Comparison of ENCODE assay signal across 2 cellular contexts in the genomic region with DNA sequence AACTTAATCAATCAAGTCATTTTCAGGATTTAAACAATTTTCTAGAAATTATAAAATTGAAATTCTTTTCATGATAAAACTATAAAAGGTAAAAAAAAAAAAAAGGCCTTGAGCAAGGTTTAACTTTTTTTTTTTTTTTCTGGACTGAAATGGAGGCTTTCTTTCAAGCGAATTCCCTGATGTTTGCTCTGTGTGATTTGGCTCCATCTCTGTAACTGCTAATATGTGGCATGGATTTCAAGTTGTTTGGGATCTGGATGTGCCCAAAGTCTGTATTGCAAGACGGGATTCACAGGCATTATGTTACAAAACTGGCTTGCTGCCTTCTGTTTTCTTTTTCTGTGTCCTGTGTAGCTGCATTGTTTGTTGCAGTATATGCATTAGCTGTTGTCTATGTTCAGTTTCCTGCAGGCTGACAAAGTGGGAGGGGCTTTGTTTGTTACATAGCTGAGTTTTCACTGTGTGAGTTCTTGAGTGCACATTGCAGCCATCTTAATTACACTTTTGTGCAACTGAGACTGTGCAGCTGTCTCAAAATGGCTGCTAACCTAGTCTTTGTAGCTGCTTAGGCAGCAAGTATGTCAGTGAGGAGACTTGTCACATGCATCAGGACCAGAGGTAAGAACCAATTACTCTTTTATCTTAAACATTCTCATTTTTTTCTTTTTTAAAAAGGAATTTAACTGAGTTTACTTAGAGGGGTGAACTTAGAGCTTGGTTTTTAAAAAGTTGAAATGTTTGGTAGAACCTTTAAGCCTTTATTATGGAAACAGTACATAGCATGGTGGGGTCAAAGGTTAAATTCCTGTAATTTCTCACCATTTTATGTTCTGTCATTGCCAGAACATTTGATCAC.
TF ChIP-seq lines count a peak whose summit lies in the region.

No MANE protein-coding gene starts in this region.

TF ChIP-seq in HEK293, 187 proteins besides CTCF, POLR2A, EP300 and RAD21 (continued from another document and continues in another):
- no peak for TF ChIP-seq PATZ1 (tag by site-specific recombination; IDR thresholded peaks at IDR 0.05)
- TF ChIP-seq, protein P1, sequence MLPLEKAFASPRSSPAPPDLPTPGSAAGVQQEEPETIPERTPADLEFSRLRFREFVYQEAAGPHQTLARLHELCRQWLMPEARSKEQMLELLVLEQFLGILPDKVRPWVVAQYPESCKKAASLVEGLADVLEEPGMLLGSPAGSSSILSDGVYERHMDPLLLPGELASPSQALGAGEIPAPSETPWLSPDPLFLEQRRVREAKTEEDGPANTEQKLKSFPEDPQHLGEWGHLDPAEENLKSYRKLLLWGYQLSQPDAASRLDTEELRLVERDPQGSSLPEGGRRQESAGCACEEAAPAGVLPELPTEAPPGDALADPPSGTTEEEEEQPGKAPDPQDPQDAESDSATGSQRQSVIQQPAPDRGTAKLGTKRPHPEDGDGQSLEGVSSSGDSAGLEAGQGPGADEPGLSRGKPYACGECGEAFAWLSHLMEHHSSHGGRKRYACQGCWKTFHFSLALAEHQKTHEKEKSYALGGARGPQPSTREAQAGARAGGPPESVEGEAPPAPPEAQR (tag by site-specific recombination; IDR thresholded peaks at IDR 0.05), result no peak
- TF ChIP-seq ZNF529 (tag by site-specific recombination; IDR thresholded peaks at IDR 0.05; ENCODE audit: insufficient replicate concordance), result no peak
- no peak for TF ChIP-seq SALL2 (tag by site-specific recombination; IDR thresholded peaks at IDR 0.05; ENCODE audit: borderline replicate concordance)
- no peak for TF ChIP-seq ZNF544 (tag by site-specific recombination; IDR thresholded peaks at IDR 0.05)
- TF ChIP-seq ZNF555 (tag by site-specific recombination; conservative IDR thresholded peaks at IDR 0.05), result no peak
- no peak for TF ChIP-seq ZNF585B (tag by site-specific recombination; IDR thresholded peaks at IDR 0.05)
- TF ChIP-seq ZNF138 (tag by site-specific recombination; IDR thresholded peaks at IDR 0.05; ENCODE audit: borderline replicate concordance), result no peak
- TF ChIP-seq ZNF140 (tag by site-specific recombination; IDR thresholded peaks at IDR 0.05), result no peak
- peak; percentile 74 for TF ChIP-seq ZNF2 (tag by site-specific recombination; IDR thresholded peaks at IDR 0.05)
- no peak for TF ChIP-seq MEIS1 (CRISPR knock-in tag; IDR thresholded peaks at IDR 0.05; ENCODE audit: borderline replicate concordance)
- no peak for TF ChIP-seq ZBTB49 (tag by site-specific recombination; IDR thresholded peaks at IDR 0.05; ENCODE audit: low read depth)
- no peak for TF ChIP-seq ZNF302 (tag by site-specific recombination; IDR thresholded peaks at IDR 0.05; ENCODE audit: low read depth)
- no peak for TF ChIP-seq PRDM10 (tag by site-specific recombination; IDR thresholded peaks at IDR 0.05)
- TF ChIP-seq ZNF292 (tag by site-specific recombination; IDR thresholded peaks at IDR 0.05; ENCODE audit: borderline replicate concordance, low read depth), result no peak
- TF ChIP-seq ZNF311 (tag by site-specific recombination; IDR thresholded peaks at IDR 0.05; ENCODE audit: borderline replicate concordance), result no peak
- no peak for TF ChIP-seq ZBTB21 (tag by site-specific recombination; IDR thresholded peaks at IDR 0.05)

TF ChIP-seq in K562, 482 proteins besides CTCF, POLR2A, EP300 and RAD21 (continued from another document and continues in another):
- TF ChIP-seq, protein P2, sequence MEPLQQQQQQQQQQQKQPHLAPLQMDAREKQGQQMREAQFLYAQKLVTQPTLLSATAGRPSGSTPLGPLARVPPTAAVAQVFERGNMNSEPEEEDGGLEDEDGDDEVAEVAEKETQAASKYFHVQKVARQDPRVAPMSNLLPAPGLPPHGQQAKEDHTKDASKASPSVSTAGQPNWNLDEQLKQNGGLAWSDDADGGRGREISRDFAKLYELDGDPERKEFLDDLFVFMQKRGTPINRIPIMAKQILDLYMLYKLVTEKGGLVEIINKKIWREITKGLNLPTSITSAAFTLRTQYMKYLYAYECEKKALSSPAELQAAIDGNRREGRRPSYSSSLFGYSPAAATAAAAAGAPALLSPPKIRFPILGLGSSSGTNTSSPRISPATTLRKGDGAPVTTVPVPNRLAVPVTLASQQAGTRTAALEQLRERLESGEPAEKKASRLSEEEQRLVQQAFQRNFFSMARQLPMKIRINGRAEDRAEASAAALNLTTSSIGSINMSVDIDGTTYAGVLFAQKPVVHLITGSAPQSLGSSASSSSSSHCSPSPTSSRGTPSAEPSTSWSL (CRISPR knock-in tag; IDR thresholded peaks at IDR 0.05; ENCODE audit: borderline replicate concordance), result no peak
- TF ChIP-seq MXI1 (IDR thresholded peaks at IDR 0.05; ENCODE audit: low read depth, low read length) (no peak), ETV5 (CRISPR knock-in tag; IDR thresholded peaks at IDR 0.05; ENCODE audit: low read depth) (no peak), ZNF592 (IDR thresholded peaks at IDR 0.05) (peak; percentile 76), HNRNPK (IDR thresholded peaks at IDR 0.05; ENCODE audit: low read depth, low read length, poor library complexity, severe bottlenecking) (no peak), ASH1L (IDR thresholded peaks at IDR 0.05; ENCODE audit: borderline replicate concordance, low read depth, partially characterized antibody) (no peak), ZFP1 (CRISPR knock-in tag; IDR thresholded peaks at IDR 0.05) (no peak), ZNF175 (CRISPR knock-in tag; IDR thresholded peaks at IDR 0.05; ENCODE audit: low read depth) (0 out of 2 replicates have a peak, but pooled peaks have one; percentile 28), HMBOX1 (IDR thresholded peaks at IDR 0.05) (peak; percentile 97), ZNF324 (CRISPR knock-in tag; IDR thresholded peaks at IDR 0.05) (no peak), CCNT2 (IDR thresholded peaks at IDR 0.05; ENCODE audit: borderline replicate concordance, extremely low read depth, insufficient read length, low read depth, low read length) (no peak), ESRRA (IDR thresholded peaks at IDR 0.05; ENCODE audit: borderline replicate concordance, low read depth) (no peak), MEF2D (tag; conservative IDR thresholded peaks at IDR 0.05; ENCODE audit: low read depth) (no peak), ADNP (tag; IDR thresholded peaks at IDR 0.05) (peak; percentile 60; the same call in 1 of the 2 replicates), ZNF277 (CRISPR knock-in tag; IDR thresholded peaks at IDR 0.05; ENCODE audit: borderline replicate concordance) (no peak), ZNF134 (CRISPR knock-in tag; conservative IDR thresholded peaks at IDR 0.05) (no peak), ZZZ3 (IDR thresholded peaks at IDR 0.05) (no peak), CEBPB (tag; IDR thresholded peaks at IDR 0.05) (peak; percentile 53; the same call in 1 of the 2 replicates), FOXJ2 (tag; IDR thresholded peaks at IDR 0.05) (peak; percentile 44; the same call in 1 of the 2 replicates), E2F4 (CRISPR knock-in tag; IDR thresholded peaks at IDR 0.05; ENCODE audit: low read depth) (no peak), ZNF140 (CRISPR knock-in tag; IDR thresholded peaks at IDR 0.05) (no peak), HDAC1 (IDR thresholded peaks at IDR 0.05) (0 out of 4 replicates have a peak, but pooled peaks of 1 of the 2 experiments have one; percentile 22), RBM34 (IDR thresholded peaks at IDR 0.05; ENCODE audit: borderline replicate concordance, insufficient read depth, low read length) (no peak)
- TF ChIP-seq, protein P3, sequence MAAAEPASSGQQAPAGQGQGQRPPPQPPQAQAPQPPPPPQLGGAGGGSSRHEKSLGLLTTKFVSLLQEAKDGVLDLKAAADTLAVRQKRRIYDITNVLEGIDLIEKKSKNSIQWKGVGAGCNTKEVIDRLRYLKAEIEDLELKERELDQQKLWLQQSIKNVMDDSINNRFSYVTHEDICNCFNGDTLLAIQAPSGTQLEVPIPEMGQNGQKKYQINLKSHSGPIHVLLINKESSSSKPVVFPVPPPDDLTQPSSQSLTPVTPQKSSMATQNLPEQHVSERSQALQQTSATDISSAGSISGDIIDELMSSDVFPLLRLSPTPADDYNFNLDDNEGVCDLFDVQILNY (CRISPR knock-in tag; IDR thresholded peaks at IDR 0.05), result no peak
- TF ChIP-seq, protein P4, sequence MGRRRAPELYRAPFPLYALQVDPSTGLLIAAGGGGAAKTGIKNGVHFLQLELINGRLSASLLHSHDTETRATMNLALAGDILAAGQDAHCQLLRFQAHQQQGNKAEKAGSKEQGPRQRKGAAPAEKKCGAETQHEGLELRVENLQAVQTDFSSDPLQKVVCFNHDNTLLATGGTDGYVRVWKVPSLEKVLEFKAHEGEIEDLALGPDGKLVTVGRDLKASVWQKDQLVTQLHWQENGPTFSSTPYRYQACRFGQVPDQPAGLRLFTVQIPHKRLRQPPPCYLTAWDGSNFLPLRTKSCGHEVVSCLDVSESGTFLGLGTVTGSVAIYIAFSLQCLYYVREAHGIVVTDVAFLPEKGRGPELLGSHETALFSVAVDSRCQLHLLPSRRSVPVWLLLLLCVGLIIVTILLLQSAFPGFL (CRISPR knock-in tag; IDR thresholded peaks at IDR 0.05), result no peak
- TF ChIP-seq, protein P5, sequence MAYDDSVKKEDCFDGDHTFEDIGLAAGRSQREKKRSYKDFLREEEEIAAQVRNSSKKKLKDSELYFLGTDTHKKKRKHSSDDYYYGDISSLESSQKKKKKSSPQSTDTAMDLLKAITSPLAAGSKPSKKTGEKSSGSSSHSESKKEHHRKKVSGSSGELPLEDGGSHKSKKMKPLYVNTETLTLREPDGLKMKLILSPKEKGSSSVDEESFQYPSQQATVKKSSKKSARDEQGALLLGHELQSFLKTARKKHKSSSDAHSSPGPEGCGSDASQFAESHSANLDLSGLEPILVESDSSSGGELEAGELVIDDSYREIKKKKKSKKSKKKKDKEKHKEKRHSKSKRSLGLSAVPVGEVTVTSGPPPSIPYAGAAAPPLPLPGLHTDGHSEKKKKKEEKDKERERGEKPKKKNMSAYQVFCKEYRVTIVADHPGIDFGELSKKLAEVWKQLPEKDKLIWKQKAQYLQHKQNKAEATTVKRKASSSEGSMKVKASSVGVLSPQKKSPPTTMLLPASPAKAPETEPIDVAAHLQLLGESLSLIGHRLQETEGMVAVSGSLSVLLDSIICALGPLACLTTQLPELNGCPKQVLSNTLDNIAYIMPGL (CRISPR knock-in tag; IDR thresholded peaks at IDR 0.05), result no peak
